Comparison of ENCODE assay signal across 19 cellular contexts in the genomic region with DNA sequence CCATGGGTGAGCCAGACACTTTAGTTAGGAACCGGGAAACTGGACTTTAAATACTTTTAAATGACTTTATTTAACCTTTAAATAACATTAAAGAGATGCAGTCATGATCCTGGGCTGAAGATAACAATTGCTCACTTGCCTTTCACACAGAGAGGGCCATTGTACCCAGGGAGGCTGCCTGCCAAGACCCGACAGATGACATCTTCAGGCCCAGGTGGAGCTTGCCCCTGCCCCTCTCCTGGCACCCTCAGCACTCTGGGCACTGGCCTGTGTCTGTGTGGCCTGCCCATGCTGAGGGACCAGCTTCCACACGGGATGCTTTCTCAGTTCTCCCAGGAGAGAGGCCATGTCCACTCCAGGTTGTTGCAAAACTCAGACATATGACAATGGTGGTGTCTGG.
"Had no signal": no experiment of that assay in that cellular context is flagged by ENCODE, and none has a peak within 500 bp of the region (broad histone marks: within the 10 kb centered on the region; RNA-seq: fewer than 3 reads in every experiment).

No MANE protein-coding gene starts in this region.

- H3K27me3 ChIP-seq: brain microvascular endothelial cell, heart left ventricle, left lung, sigmoid colon, spleen, stomach, thyroid gland had no signal

- DNase-seq: activated CD4-positive, alpha-beta T cell treated with anti-CD3 and anti-CD28 coated beads, Interleukin-2, amount 50 U/mL, for 1 hour; activated CD8-positive, alpha-beta memory T cell treated with anti-CD3 and anti-CD28 coated beads for 24 hours; activated gamma-delta T cell treated with Interleukin-2 at 50 U/mL for 16 hours; amniotic stem cell; brain microvascular endothelial cell; cerebellar nuclear complex; dermis blood vessel endothelial cell; foreskin melanocyte; heart left ventricle; left lung; mammary epithelial cell; natural killer cell; sigmoid colon; spleen; stimulated activated CD4-positive, alpha-beta T cell treated with anti-CD3 and anti-CD28 coated beads, Interleukin-1b, Interleukin-23, amount 100 ng/mL, for 48 hours; stomach; T1000; thyroid gland had no signal

- H3K27ac ChIP-seq: brain microvascular endothelial cell, epithelial cell of prostate, heart left ventricle, left lung, sigmoid colon, spleen, stomach, thyroid gland had no signal
